In the genomic region with DNA sequence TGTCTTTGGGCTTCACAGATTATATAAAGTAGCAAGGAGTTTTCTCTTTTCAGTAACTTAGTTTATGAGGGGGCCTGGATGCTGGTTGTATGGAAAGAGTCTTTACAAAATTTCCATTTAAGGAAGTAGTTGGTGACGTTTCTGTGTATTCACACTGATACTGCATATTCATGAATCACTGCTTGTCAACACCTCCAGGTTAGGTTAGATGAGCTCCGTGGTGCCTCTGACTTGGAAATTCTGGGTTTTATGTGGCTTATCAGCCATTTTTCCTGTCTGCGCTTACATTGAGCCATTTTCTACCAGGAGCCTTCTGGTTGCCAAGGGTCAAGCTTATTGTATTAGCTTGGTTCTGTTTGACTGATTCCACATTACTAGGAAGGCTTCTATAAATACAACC, we compare ENCODE assay signal across 26 cellular contexts.
"Had no signal": no experiment of that assay in that cellular context is flagged by ENCODE, and none has a peak within 500 bp of the region (broad histone marks: within the 10 kb centered on the region; RNA-seq: fewer than 3 reads in every experiment).

No MANE protein-coding gene starts in this region.

- H3K36me3 Mint-ChIP-seq: memory B cell; naive B cell; natural killer cell; neural progenitor cell; stimulated activated memory B cell treated with anti-CD40 and anti-IgM and Interleukin-4, amounts not matched to agents 10 μg/mL and 1 μg/mL and 100 μg/mL, for 72 hours had no signal

- DNase-seq: hypothalamus; islet precursor cell; left ventricle myocardium inferior; naive B cell; natural killer cell; nephron progenitor cell; ovary; right lobe of liver; stimulated activated CD4-positive, alpha-beta T cell treated with anti-CD3 and anti-CD28 coated beads, Interleukin-1b, Interleukin-23, amount 100 ng/mL, for 48 hours; stimulated activated CD4-positive, alpha-beta T cell treated with anti-CD3 and anti-CD28 coated beads, Interleukin-2, amount 100 ng/mL, for 48 hours; stimulated activated CD4-positive, alpha-beta T cell treated with anti-CD3 and anti-CD28 coated beads, Interleukin-4, amount 100 ng/mL, for 4 hours; stimulated activated CD8-positive, alpha-beta memory T cell treated with anti-CD3 and anti-CD28 coated beads, Interleukin-4, amount 100 ng/mL, for 48 hours; stimulated activated naive CD4-positive, alpha-beta T cell treated with Interleukin-2 at 50 U/mL for 16 hours; stimulated activated naive CD8-positive, alpha-beta T cell treated with anti-CD3 and anti-CD28 coated beads, Interleukin-15, amount 100 ng/mL, for 72 hours; substantia nigra; upper lobe of left lung had no signal

- H3K9me3 ChIP-seq: left ventricle myocardium inferior, neutrophil, ovary, right atrium auricular region, right lobe of liver, tibial nerve, upper lobe of left lung, vagina had no signal

- H3K27ac Mint-ChIP-seq: memory B cell; naive B cell; natural killer cell; nephron progenitor cell; neural progenitor cell; progenitor cell of endocrine pancreas; stimulated activated memory B cell treated with anti-CD40 and anti-IgM and Interleukin-4, amounts not matched to agents 10 μg/mL and 1 μg/mL and 100 μg/mL, for 72 hours; stimulated activated naive CD8-positive, alpha-beta T cell treated with anti-CD3 and anti-CD28 coated beads, Interleukin-15, amount 100 ng/mL, for 72 hours had no signal

- H3K27me3 Mint-ChIP-seq: stimulated activated memory B cell treated with anti-CD40 and anti-IgM and Interleukin-4, amounts not matched to agents 10 μg/mL and 1 μg/mL and 100 μg/mL, for 72 hours; stimulated activated naive CD8-positive, alpha-beta T cell treated with anti-CD3 and anti-CD28 coated beads, Interleukin-15, amount 100 ng/mL, for 72 hours had no signal

- ATAC-seq: natural killer cell; right lobe of liver; stimulated activated memory B cell treated with anti-CD40 and anti-IgM and Interleukin-4, amounts not matched to agents 10 μg/mL and 1 μg/mL and 100 μg/mL, for 72 hours; stimulated activated naive CD8-positive, alpha-beta T cell treated with anti-CD3 and anti-CD28 coated beads, Interleukin-15, amount 100 ng/mL, for 72 hours had no signal

- H3K4me2 ChIP-seq: neural progenitor cell, smooth muscle cell had no signal

- H3K27ac ChIP-seq: left ventricle myocardium inferior, neural progenitor cell, neutrophil, ovary, right atrium auricular region, right lobe of liver, tibial nerve, upper lobe of left lung, vagina had no signal

- H3K4me3 Mint-ChIP-seq: memory B cell; naive B cell; natural killer cell; nephron progenitor cell; neural progenitor cell; stimulated activated memory B cell treated with anti-CD40 and anti-IgM and Interleukin-4, amounts not matched to agents 10 μg/mL and 1 μg/mL and 100 μg/mL, for 72 hours; stimulated activated naive CD8-positive, alpha-beta T cell treated with anti-CD3 and anti-CD28 coated beads, Interleukin-15, amount 100 ng/mL, for 72 hours had no signal

- H3K36me3 ChIP-seq: left ventricle myocardium inferior, neural progenitor cell, neutrophil, ovary, right atrium auricular region, right lobe of liver, tibial nerve, upper lobe of left lung, vagina had no signal

- H3K4me3 ChIP-seq: left ventricle myocardium inferior, lung, neural progenitor cell, ovary, right atrium auricular region, right lobe of liver, smooth muscle cell, tibial nerve, upper lobe of left lung, vagina had no signal

- H3K9me3 Mint-ChIP-seq: natural killer cell had no signal

- H3K27me3 ChIP-seq: neural progenitor cell, neutrophil, ovary, right atrium auricular region, right lobe of liver, tibial nerve, upper lobe of left lung, vagina had no signal

- H3K4me1 Mint-ChIP-seq: memory B cell; naive B cell; natural killer cell; stimulated activated memory B cell treated with anti-CD40 and anti-IgM and Interleukin-4, amounts not matched to agents 10 μg/mL and 1 μg/mL and 100 μg/mL, for 72 hours; stimulated activated naive CD8-positive, alpha-beta T cell treated with anti-CD3 and anti-CD28 coated beads, Interleukin-15, amount 100 ng/mL, for 72 hours had no signal

- H2AFZ ChIP-seq: neural progenitor cell had no signal

- H3K9ac ChIP-seq: neural progenitor cell had no signal

- H3K4me1 ChIP-seq: right atrium auricular region, right lobe of liver, tibial nerve had no signal
